18 cellular contexts compared by ENCODE assay signal in the genomic region with DNA sequence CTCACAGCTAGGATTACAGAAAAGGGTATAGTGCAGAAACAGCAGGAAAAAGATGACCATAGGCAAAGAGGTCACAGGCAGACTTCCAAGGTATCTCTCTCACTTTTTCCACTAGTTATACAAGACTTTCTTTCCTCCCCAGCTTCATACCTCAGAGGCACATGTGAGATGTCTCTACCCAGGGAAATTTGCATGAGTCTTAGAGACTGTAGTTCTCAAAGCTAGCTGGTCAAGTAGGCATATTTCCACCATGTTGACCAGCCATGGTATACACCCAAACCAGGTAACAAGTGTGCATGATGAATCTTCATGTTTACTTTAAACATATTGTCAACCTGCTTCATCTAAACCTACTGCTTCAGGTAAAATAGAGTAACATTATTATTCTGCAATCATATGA. TPM values are rescaled to one million over a fixed set of nuclear protein-coding genes. Genes with fewer than 3 reads are reported as not detected.
DNase-seq lines count a peak whose midpoint lies in the region; ATAC-seq and TF ChIP-seq lines count a peak whose summit lies in the region.
"Had no signal": no experiment of that assay in that cellular context is flagged by ENCODE, and none has a peak within 500 bp of the region (broad histone marks: within the 10 kb centered on the region; RNA-seq: fewer than 3 reads in every experiment).

No MANE protein-coding gene starts in this region.

- peak overlapping the region; percentile 21 for H3K27ac Mint-ChIP-seq in activated T-cell treated with anti-CD3 and anti-CD28 coated beads, Interleukin-2, amount 50 U/mL, for 72 hours
- no peak overlapping the region for H3K27ac Mint-ChIP-seq in activated T-helper 17 cell treated with anti-CD3 and anti-CD28 coated beads, Interleukin-2, amount 50 U/mL, for 72 hours
- H3K27ac Mint-ChIP-seq: HFFc6 had no signal

- TF ChIP-seq CTCF in GM13977 (IDR thresholded peaks at IDR 0.05; ENCODE audit: extremely low read depth, insufficient read depth, missing control alignments), result no peak

- H3K4me1 Mint-ChIP-seq in activated T-cell treated with anti-CD3 and anti-CD28 coated beads, Interleukin-2, amount 50 U/mL, for 72 hours (ENCODE audit: low read depth), result no peaks in the 10 kb centered on the region
- no peaks in the 10 kb centered on the region for H3K4me1 Mint-ChIP-seq in activated T-helper 17 cell treated with anti-CD3 and anti-CD28 coated beads, Interleukin-2, amount 50 U/mL, for 72 hours

- DNase-seq in activated T-cell treated with anti-CD3 and anti-CD28 coated beads, Interleukin-2, amount 50 U/mL, for 72 hours, result no peak
- DNase-seq in activated T-cell treated with anti-CD3 and anti-CD28 coated beads, Interleukin-2, amount 50 U/mL, for 48 hours, result no peak
- DNase-seq in GM13977 (ENCODE audit: low spot score), result no peak
- DNase-seq: CD4-positive, alpha-beta memory T cell; DMS153; GDM1; HFFc6; KBM-7; NCI-H1105; NCI-H1694 treated with DMSO at 0.1 percent for 48 hours; NCI-H748 treated with DMSO at 0.1 percent for 48 hours had no signal

- H3K27me3 Mint-ChIP-seq in activated T-cell treated with anti-CD3 and anti-CD28 coated beads, Interleukin-2, amount 50 U/mL, for 72 hours (ENCODE audit: low read depth), result no peaks in the 10 kb centered on the region
- no peaks in the 10 kb centered on the region for H3K27me3 Mint-ChIP-seq in activated T-helper 17 cell treated with anti-CD3 and anti-CD28 coated beads, Interleukin-2, amount 50 U/mL, for 72 hours
- H3K27me3 Mint-ChIP-seq: CD4-positive, alpha-beta memory T cell had no signal

- in situ Hi-C loops in GM13977 (cut with MboI; ENCODE audit: low pct_unique_long_range_greater_than_20kb, low sequenced_read_pairs, unreplicated experiment), result no loop called here

- peak in 1 of 2 donors; percentile 59 for ATAC-seq in activated T-cell treated with anti-CD3 and anti-CD28 coated beads, Interleukin-2, amount 50 U/mL, for 72 hours (replicated peaks in 1 of 2)
- ATAC-seq in GM21447 (IDR thresholded peaks at IDR 0.05; ENCODE audit: unreplicated experiment), result peak; percentile 73
- peak; percentile 42 for ATAC-seq in activated T-helper 17 cell treated with anti-CD3 and anti-CD28 coated beads, Interleukin-2, amount 50 U/mL, for 72 hours (replicated peaks)
- no peak for ATAC-seq in HG03175 (IDR thresholded peaks at IDR 0.05; ENCODE audit: unreplicated experiment)
- ATAC-seq in HG03025 (IDR thresholded peaks at IDR 0.05; ENCODE audit: low FRiP score, unreplicated experiment), result no peak
- ATAC-seq: A549, HepG2, Right ventricle myocardium inferior had no signal

- H3K36me3 Mint-ChIP-seq in activated T-cell treated with anti-CD3 and anti-CD28 coated beads, Interleukin-2, amount 50 U/mL, for 72 hours (ENCODE audit: insufficient read depth in 2 of 2), result peaks cover 3 to 22% of the 10 kb centered on the region in 2 donors
- H3K36me3 Mint-ChIP-seq in activated T-helper 17 cell treated with anti-CD3 and anti-CD28 coated beads, Interleukin-2, amount 50 U/mL, for 72 hours (ENCODE audit: low read depth), result peaks cover 95% of the 10 kb centered on the region

- no peaks in the 10 kb centered on the region for H3K9me3 Mint-ChIP-seq in activated T-cell treated with anti-CD3 and anti-CD28 coated beads, Interleukin-2, amount 50 U/mL, for 72 hours
- no peaks in the 10 kb centered on the region for H3K9me3 Mint-ChIP-seq in activated T-helper 17 cell treated with anti-CD3 and anti-CD28 coated beads, Interleukin-2, amount 50 U/mL, for 72 hours
- H3K9me3 Mint-ChIP-seq: CD4-positive, alpha-beta memory T cell; HFFc6 had no signal

- H3K4me3 Mint-ChIP-seq in activated T-cell treated with anti-CD3 and anti-CD28 coated beads, Interleukin-2, amount 50 U/mL, for 72 hours, result no peak overlapping the region
- no peak overlapping the region for H3K4me3 Mint-ChIP-seq in activated T-helper 17 cell treated with anti-CD3 and anti-CD28 coated beads, Interleukin-2, amount 50 U/mL, for 72 hours
- H3K4me3 Mint-ChIP-seq: CD4-positive, alpha-beta memory T cell; HFFc6 had no signal

RNA-seq across cellular contexts. Expression of a gene that starts 27.9 kb away (rescaled TPM):
- 10 to 100 TPM; 28.8 to 35.5 TPM for total RNA-seq in activated T-cell treated with anti-CD3 and anti-CD28 coated beads, Interleukin-2, amount 50 U/mL, for 72 hours
- 10 to 100 TPM; 21.4 to 42.0 TPM for total RNA-seq in activated T-helper 17 cell treated with anti-CD3 and anti-CD28 coated beads, Interleukin-2, amount 50 U/mL, for 72 hours

RNA-seq across cellular contexts. Expression of a gene that starts 51.9 kb away (rescaled TPM):
- total RNA-seq in activated T-cell treated with anti-CD3 and anti-CD28 coated beads, Interleukin-2, amount 50 U/mL, for 72 hours, result 10 to 100 TPM; 75.0 to 82.4 TPM
- total RNA-seq in activated T-helper 17 cell treated with anti-CD3 and anti-CD28 coated beads, Interleukin-2, amount 50 U/mL, for 72 hours, result 10 to 100 TPM; 64.9 to 76.5 TPM
- total RNA-seq: HepG2 had no signal

Comparison
In these comparisons a context has a peak if more than half of its experiments do, and no peak if none do; other contexts are left out.
1. ATAC-seq: peak in GM21447 (single experiment) and activated T-helper 17 cell treated with anti-CD3 and anti-CD28 coated beads, Interleukin-2, amount 50 U/mL, for 72 hours (single experiment); none in HG03175 (single experiment) and HG03025 (single experiment).